22 cellular contexts compared by ENCODE assay signal in the genomic region with DNA sequence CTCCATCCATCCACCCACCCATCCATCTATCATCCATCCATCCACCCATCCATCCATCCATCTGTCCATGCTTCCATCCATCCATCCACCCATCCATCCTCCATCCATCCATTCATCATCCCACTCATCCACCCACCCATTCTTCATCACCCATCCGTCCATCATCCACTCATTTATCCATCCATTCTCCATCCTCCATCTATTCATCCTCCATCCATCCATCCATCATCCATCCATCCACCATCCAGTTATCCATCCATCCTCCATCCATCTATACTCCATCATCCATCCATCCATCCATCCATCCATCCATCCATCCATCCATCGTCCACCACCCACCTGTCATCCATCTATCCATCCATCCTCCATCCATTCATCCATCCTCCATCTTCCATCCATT. TPM values are rescaled to one million over a fixed set of nuclear protein-coding genes. Genes with fewer than 3 reads are reported as not detected.
DNase-seq lines count a peak whose midpoint lies in the region; FAIRE-seq and TF ChIP-seq lines count a peak whose summit lies in the region.
"Had no signal": no experiment of that assay in that cellular context is flagged by ENCODE, and none has a peak within 500 bp of the region (broad histone marks: within the 10 kb centered on the region; RNA-seq: fewer than 3 reads in every experiment).

No MANE protein-coding gene starts in this region.

- no peak overlapping the region for H3K14ac ChIP-seq in H1 (ENCODE audit: insufficient read length)

- TF ChIP-seq POLR2A in H1 (IDR thresholded peaks at IDR 0.05; ENCODE audit: control extremely low read depth in 1 of 2, low read depth in 2 of 2, low read length in 2 of 2) = no peak

- H3K4me2 ChIP-seq in H1 (ENCODE audit: insufficient read depth in 1 of 2, low read depth in 2 of 2, low read length in 2 of 2) = no peak overlapping the region
- no peak overlapping the region for H3K4me2 ChIP-seq in osteoblast (ENCODE audit: insufficient read depth, low read length)

- no peaks in the 10 kb centered on the region for H3K79me1 ChIP-seq in H1 (ENCODE audit: low read depth, low read length)

- no peak overlapping the region for H4K8ac ChIP-seq in H1 (ENCODE audit: extremely low read depth, insufficient read depth, low read length)

- TF ChIP-seq CTCF in CD14-positive monocyte (IDR thresholded peaks at IDR 0.05) = peak; percentile 8
- no peak for TF ChIP-seq CTCF in H1 (IDR thresholded peaks at IDR 0.05; ENCODE audit: control extremely low read depth in 1 of 3, insufficient read depth in 1 of 3, low read depth in 1 of 3, low read length in 3 of 3)
- no peak for TF ChIP-seq CTCF in osteoblast (IDR thresholded peaks at IDR 0.05; ENCODE audit: extremely low read depth, low read depth, low read length)

- TF ChIP-seq RAD21 in H1 (IDR thresholded peaks at IDR 0.05 in 1 of 2, conservative IDR thresholded peaks at IDR 0.05 in 1 of 2; ENCODE audit: low read depth in 2 of 2, low read length in 2 of 2) = no peak

- intact Hi-C loops in CD14-positive monocyte (cut with micrococcal nuclease) = no loop called here

- H3K79me2 ChIP-seq in H1 (ENCODE audit: control insufficient read depth in 1 of 2, insufficient read depth in 2 of 2, low read length in 2 of 2) (no peaks in the 10 kb centered on the region), osteoblast (ENCODE audit: insufficient read depth, low read length) (no peaks in the 10 kb centered on the region)

- no peak overlapping the region for H3K23ac ChIP-seq in H1 (ENCODE audit: insufficient read length)

- H3K27ac Mint-ChIP-seq in CD14-positive monocyte = no peak overlapping the region
- H3K27ac Mint-ChIP-seq: CD4-positive, alpha-beta memory T cell; H9 had no signal

- no peak overlapping the region for H3K4ac ChIP-seq in H1 (replicated peaks; ENCODE audit: insufficient read length, low read depth, low read length)

- peaks cover 11% of the 10 kb centered on the region; the same call in 1 of the 2 replicates for H3K23me2 ChIP-seq in H1 (ENCODE audit: low read depth, low read length)

- H3K4me3 ChIP-seq in H1 (ENCODE audit: extremely low read depth in 1 of 4, insufficient read depth in 2 of 4, low read depth in 3 of 4, low read length in 4 of 4) = no peak overlapping the region
- H3K4me3 ChIP-seq in osteoblast (ENCODE audit: insufficient read depth, low read length) = no peak overlapping the region

- no peak for FAIRE-seq in H1 (lab: Jason Lieb, UNC)
- FAIRE-seq: A204.1 had no signal

- H3K9ac ChIP-seq in H1 (replicated peaks in 1 of 4; ENCODE audit: extremely low read depth in 1 of 4, low read depth in 3 of 4, low read length in 3 of 4) = no peak overlapping the region

- peaks cover 88 to 98% of the 10 kb centered on the region in 2 experiments for H3K9me3 ChIP-seq in H1 (ENCODE audit: insufficient read depth in 2 of 2, low read depth in 1 of 2, low read length in 1 of 2)
- H3K9me3 ChIP-seq in osteoblast (ENCODE audit: low read depth, low read length) = no peaks in the 10 kb centered on the region

- no peak overlapping the region for H2BK20ac ChIP-seq in H1 (ENCODE audit: low read length)

- H2BK12ac ChIP-seq in H1 (ENCODE audit: low read depth, low read length) = no peak overlapping the region

- H3K4me3 Mint-ChIP-seq in CD14-positive monocyte = no peak overlapping the region
- H3K4me3 Mint-ChIP-seq: CD4-positive, alpha-beta memory T cell; H9; IgD-negative memory B cell had no signal

- no peak for TF ChIP-seq EP300 in H1 (IDR thresholded peaks at IDR 0.05; ENCODE audit: borderline replicate concordance in 1 of 2, low read depth in 2 of 2, low read length in 2 of 2)

- no peak overlapping the region for H2BK120ac ChIP-seq in H1 (replicated peaks; ENCODE audit: low read depth, low read length)

- H3K36me3 Mint-ChIP-seq in CD14-positive monocyte = no peaks in the 10 kb centered on the region
- H3K36me3 Mint-ChIP-seq: CD4-positive, alpha-beta memory T cell; IgD-negative memory B cell had no signal

- H3K4me1 ChIP-seq in H1 (replicated peaks in 1 of 4; ENCODE audit: control insufficient read depth in 3 of 4, insufficient read depth in 4 of 4, low read length in 3 of 4) = no peaks in the 10 kb centered on the region
- no peaks in the 10 kb centered on the region for H3K4me1 ChIP-seq in osteoblast (ENCODE audit: insufficient read depth, low read length)

- no peaks in the 10 kb centered on the region for H3K36me3 ChIP-seq in H1 (ENCODE audit: control insufficient read depth in 2 of 4, insufficient read depth in 4 of 4, low read length in 3 of 4)
- H3K36me3 ChIP-seq in osteoblast (ENCODE audit: insufficient read depth, low read length) = no peaks in the 10 kb centered on the region

- no peak overlapping the region for H4K91ac ChIP-seq in H1 (replicated peaks; ENCODE audit: insufficient read length, low read length)

- CTCF ChIA-PET in HEK293T (lab: Yijun Ruan, JAX) = no interaction called here
- CTCF ChIA-PET in H1 (lab: Charles Lee; ENCODE audit: partially characterized antibody) = no interaction called here

- 66 to 100% methylated on average over 1 to 2 of the region's 2 CpGs for WGBS in H1 (ENCODE audit: extremely low coverage in 1 of 2, insufficient coverage in 1 of 2, insufficient read length in 1 of 2, insufficient replicate concordance in 2 of 2, low coverage in 1 of 2, low lambda C conversion rate in 2 of 2, missing lambda C conversion rate in 1 of 2), 2 experiments

- no peak overlapping the region for H2AK5ac ChIP-seq in H1 (ENCODE audit: low read depth, low read length)

- H3K27me3 ChIP-seq in H1 (replicated peaks in 1 of 4; ENCODE audit: control insufficient read depth in 3 of 4, extremely low read depth in 1 of 4, insufficient read depth in 3 of 4, low read length in 3 of 4) = no peaks in the 10 kb centered on the region
- H3K27me3 ChIP-seq in osteoblast (ENCODE audit: insufficient read depth, low read length) = no peaks in the 10 kb centered on the region

- H3K18ac ChIP-seq in H1 (ENCODE audit: extremely low read depth, low read length) = no peak overlapping the region

- H2BK15ac ChIP-seq in H1 (ENCODE audit: low read length) = no peak overlapping the region

- no peak overlapping the region for H2AFZ ChIP-seq in H1 (ENCODE audit: low read length)
- no peak overlapping the region for H2AFZ ChIP-seq in osteoblast (ENCODE audit: low read length)

- no peak overlapping the region for H3K27ac ChIP-seq in H1 (ENCODE audit: low read depth, low read length)
- no peak overlapping the region for H3K27ac ChIP-seq in osteoblast (ENCODE audit: low read depth, low read length)
- H3K27ac ChIP-seq: C4-2B, HL-60 had no signal

- H3K56ac ChIP-seq in H1 (replicated peaks; ENCODE audit: insufficient read length, low read depth, low read length) = peak overlapping the region; percentile 62

- no peak overlapping the region for H2BK5ac ChIP-seq in H1 (ENCODE audit: low read depth, low read length)

- no peaks in the 10 kb centered on the region for H3K4me1 Mint-ChIP-seq in CD14-positive monocyte
- H3K4me1 Mint-ChIP-seq: CD4-positive, alpha-beta memory T cell; H9; IgD-negative memory B cell had no signal

- H3K9me3 Mint-ChIP-seq in CD14-positive monocyte = peaks cover 0 to 16% (median 4%) of the 10 kb centered on the region in 7 donors

- H3K27me3 Mint-ChIP-seq in CD14-positive monocyte (ENCODE audit: low read depth in 3 of 3) = peaks cover 0 to 5% (median 1%) of the 10 kb centered on the region in 3 donors

- no peak overlapping the region for H4K5ac ChIP-seq in H1 (ENCODE audit: insufficient read length, low read depth, low read length)

- DNase-seq in CD14-positive monocyte (ENCODE audit: low spot score) = no peak
- no peak for DNase-seq in HEK293T (ENCODE audit: extremely low spot score)
- DNase-seq in H1 (ENCODE audit: low read depth in 1 of 2, low spot score in 2 of 2) = no peak
- DNase-seq in osteoblast (ENCODE audit: insufficient read length, low spot score, missing footprints) = peak; percentile 8
- DNase-seq in activated gamma-delta T cell (lab: John Stamatoyannopoulos, UW) = no peak
- no peak for DNase-seq in NCI-H345 (lab: John Stamatoyannopoulos, UW)
- DNase-seq in activated CD8-positive, alpha-beta memory T cell treated with anti-CD3 and anti-CD28 coated beads, Interleukin-2, amount 50 U/mL, for 48 hours = no peak
- DNase-seq: ACHN; CD4-positive, alpha-beta memory T cell; DMS153; DMS79; GDM1; GOT3; H9; KG1 had no signal

- POLR2A ChIA-PET in HEK293T (lab: Yijun Ruan, JAX) (no interaction called here), H1 (lab: Charles Lee; ENCODE audit: partially characterized antibody) (no interaction called here)

- H4K20me1 ChIP-seq in H1 (replicated peaks in 1 of 2; ENCODE audit: control insufficient read depth in 1 of 2, insufficient read depth in 2 of 2, low read length in 2 of 2) = peaks cover 0 to 4% of the 10 kb centered on the region in 2 experiments
- H4K20me1 ChIP-seq in osteoblast (ENCODE audit: insufficient read depth, low read length) = no peaks in the 10 kb centered on the region

TF ChIP-seq in HEK293T, 16 proteins besides CTCF, POLR2A, EP300 and RAD21:
- TF ChIP-seq CTBP1 (IDR thresholded peaks at IDR 0.05; ENCODE audit: borderline replicate concordance) (0 out of 2 replicates have a peak, but pooled peaks have one; percentile 16), L3MBTL2 (conservative IDR thresholded peaks at IDR 0.05) (no peak), FOXM1 (IDR thresholded peaks at IDR 0.05; ENCODE audit: borderline replicate concordance) (no peak), ZNF384 (IDR thresholded peaks at IDR 0.05) (no peak), LEF1 (IDR thresholded peaks at IDR 0.05; ENCODE audit: borderline replicate concordance) (no peak), SUZ12 (IDR thresholded peaks at IDR 0.05) (no peak)
TF ChIP-seq in HEK293T: peak in this region for 1.

TF ChIP-seq in H1, 55 proteins besides CTCF, POLR2A, EP300 and RAD21 (continues in another document):
- no peak for TF ChIP-seq BCL11A (IDR thresholded peaks at IDR 0.05; ENCODE audit: low read depth in 2 of 2, low read length in 2 of 2)
- TF ChIP-seq EGR1 (IDR thresholded peaks at IDR 0.05; ENCODE audit: borderline replicate concordance, low read depth, low read length) = no peak
- TF ChIP-seq GABPA (IDR thresholded peaks at IDR 0.05; ENCODE audit: borderline replicate concordance, insufficient read depth, low read length) = no peak
- TF ChIP-seq SP1 (IDR thresholded peaks at IDR 0.05; ENCODE audit: low read depth, low read length) = no peak
- TF ChIP-seq RFX5 (IDR thresholded peaks at IDR 0.05; ENCODE audit: borderline replicate concordance, low read depth, low read length) = no peak
- no peak for TF ChIP-seq KDM4A (IDR thresholded peaks at IDR 0.05; ENCODE audit: low read depth, low read length, severe bottlenecking)

RNA-seq across cellular contexts. Expression of a gene that starts 32.1 kb away (rescaled TPM):
- not detected for polyA plus RNA-seq in CD14-positive monocyte
- not detected in 2 replicates for total RNA-seq in H1 (2021; fragmentation: NEBNext Ultra II Directional; extraction: Animal tissue kit (Norgen Biotek cat#: 25700))
- polyA plus RNA-seq in H1 (2011; rRNA removed) = not detected in 2 replicates
- polyA plus RNA-seq in H1 (2011; cell fraction: cytosol; rRNA removed) = not detected
- polyA plus RNA-seq in H1 (2011; cell fraction: nucleus; rRNA removed) = not detected
- polyA plus RNA-seq in H1 (2012, experiment 1 of 2) = not detected in 4 replicates
- 0.12 TPM for polyA plus RNA-seq in H1 (2012, experiment 2 of 2)
- not detected for polyA plus RNA-seq in H1 (2013, experiment 1 of 2)
- polyA plus RNA-seq in H1 (2013, experiment 2 of 2) = not detected
- not detected in 2 replicates for polyA minus RNA-seq in H1 (2011; rRNA and poly(A)+ RNA removed)
- not detected for polyA minus RNA-seq in H1 (2011; cell fraction: cytosol; rRNA and poly(A)+ RNA removed)
- polyA minus RNA-seq in H1 (2011; cell fraction: nucleus; rRNA and poly(A)+ RNA removed) = not detected
- not detected in 2 replicates for total RNA-seq in osteoblast
- total RNA-seq: CD4-positive, alpha-beta memory T cell; Daoy; H9; HT1080 had no signal
- polyA plus RNA-seq: BJ; CD4-positive, alpha-beta memory T cell; IgD-negative memory B cell had no signal
